8 cellular contexts compared by ENCODE assay signal in the genomic region with DNA sequence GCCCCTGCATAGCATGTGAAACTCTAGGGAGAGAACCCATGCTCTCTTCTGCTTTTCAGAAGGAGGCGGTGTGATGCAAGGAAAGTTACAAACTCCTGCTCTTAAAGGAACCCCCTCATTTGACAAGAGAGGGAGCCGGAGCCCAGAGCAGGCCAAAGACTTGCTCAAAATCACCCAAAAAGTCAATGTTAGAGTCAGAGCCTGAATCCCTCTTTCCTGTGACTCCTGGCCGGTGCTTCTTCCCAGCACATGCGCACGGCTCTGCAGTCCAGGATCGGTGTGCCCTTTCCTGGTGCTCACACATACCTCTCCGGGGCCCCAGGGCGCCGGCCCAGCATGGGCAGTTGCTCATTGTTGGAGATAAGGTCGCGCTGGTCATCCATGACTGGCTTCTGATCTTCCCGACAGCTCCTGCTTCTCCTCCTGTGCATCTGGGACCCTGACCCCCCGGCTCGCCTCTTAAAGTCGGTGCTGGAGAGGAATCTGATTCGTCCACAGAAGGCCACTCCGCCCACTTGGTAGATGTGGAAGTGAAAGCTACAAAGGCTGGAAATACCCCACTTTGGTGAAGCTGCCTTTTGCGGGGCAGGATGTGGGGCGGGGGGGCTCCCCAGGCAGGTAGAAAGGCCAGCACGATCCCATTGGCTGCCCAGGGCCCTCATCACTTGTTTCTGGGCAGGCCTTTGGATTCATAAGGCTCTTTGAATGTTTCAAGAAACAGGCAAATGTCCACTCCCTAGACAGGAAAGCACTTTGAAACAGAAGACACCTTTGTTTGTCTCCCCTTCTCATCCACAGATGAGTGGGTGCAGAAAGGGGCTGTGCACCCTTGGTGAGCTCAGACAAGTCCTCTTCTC. TPM values are rescaled to one million over a fixed set of nuclear protein-coding genes. Genes with fewer than 3 reads are reported as not detected.
DNase-seq lines count a peak whose midpoint lies in the region; ATAC-seq and TF ChIP-seq lines count a peak whose summit lies in the region.

A gene (minus strand): TSS at position 592 of the 857 bp plus-strand sequence. CDS start 161 bp downstream, at position 431.

- H3K4me1 ChIP-seq in Caco-2, result peaks cover 6% of the 10 kb centered on the region
- peaks cover 0 to 18% (median 6%) of the 10 kb centered on the region in 4 donors for H3K4me1 ChIP-seq in right lobe of liver

- H3K4me3 ChIP-seq in Caco-2 (ENCODE audit: low read depth, low read length) (peak within 1 kb of the TSS; percentile 9), right lobe of liver (peak within 1 kb of the TSS; percentile 39 to 52 (median 49))

- H3K27me3 Mint-ChIP-seq in Caco-2 (ENCODE audit: insufficient read depth, unreplicated experiment), result no peaks in the 10 kb centered on the region

- H3K36me3 ChIP-seq in Caco-2 (ENCODE audit: control insufficient read depth, insufficient read depth, low read length), result no peaks in the 10 kb centered on the region
- no peaks in the 10 kb centered on the region for H3K36me3 ChIP-seq in right lobe of liver

- no peaks in the 10 kb centered on the region for H3K9me3 Mint-ChIP-seq in Caco-2 (ENCODE audit: unreplicated experiment)

- H3K27me3 ChIP-seq in Caco-2 (replicated peaks; ENCODE audit: control insufficient read depth, insufficient read depth, low read length), result no peaks in the 10 kb centered on the region
- no peaks in the 10 kb centered on the region for H3K27me3 ChIP-seq in right lobe of liver

- intact Hi-C loops in Caco-2 (cut with micrococcal nuclease; ENCODE audit: unreplicated experiment) (loop anchor here (2.0 kb wide), 1 partner anchor 16 kb away; no protein-coding TSS in a partner anchor), right lobe of liver (cut with DNase I) (no loop called here)

- H3K4me3 Mint-ChIP-seq in Caco-2 (ENCODE audit: unreplicated experiment), result peak within 1 kb of the TSS; percentile 72

- DNase-seq in Caco-2 (peak; percentile 73 to 86), KBM-7 (peak; percentile 96), right lobe of liver (peak; percentile 78 to 82 (median 82)), H4 (ENCODE audit: low spot score) (no peak)
- peak; percentile 89 to 90 for DNase-seq in activated CD4-positive, alpha-beta T cell treated with anti-CD3 and anti-CD28 coated beads for 4 hours
- DNase-seq in stimulated activated CD4-positive, alpha-beta T cell treated with anti-CD3 and anti-CD28 coated beads, TNF-alpha, amount 100 ng/mL, for 4 hours (ENCODE audit: low read depth in 3 of 3), result peak; percentile 69 to 87 (median 81)

- peaks cover 7% of the 10 kb centered on the region for H3K4me1 Mint-ChIP-seq in Caco-2 (ENCODE audit: low read depth, unreplicated experiment)

- H3K9me3 ChIP-seq in Caco-2, result no peaks in the 10 kb centered on the region
- H3K9me3 ChIP-seq in right lobe of liver, result no peaks in the 10 kb centered on the region

- CTCF ChIA-PET in Caco-2 (lab: Charles Lee), result no interaction called here

- TF ChIP-seq POLR2A in right lobe of liver (IDR thresholded peaks at IDR 0.05), result peak; percentile 81

- TSS peak; percentile 80 for BruUV-seq in Caco-2 (replicated peaks; lab: Mats Ljungman, UMichigan)

- peaks cover 6% of the 10 kb centered on the region for H3K36me3 Mint-ChIP-seq in Caco-2 (ENCODE audit: insufficient read depth, unreplicated experiment)

- TF ChIP-seq CTCF in Caco-2 (IDR thresholded peaks at IDR 0.05; ENCODE audit: insufficient read depth in 1 of 2, low read depth in 1 of 2, low read length in 1 of 2, severe bottlenecking in 1 of 2, unreplicated experiment in 1 of 2) (no peak), right lobe of liver (IDR thresholded peaks at IDR 0.05) (no peak)

- peak within 1 kb of the TSS; percentile 76 for H3K27ac Mint-ChIP-seq in Caco-2 (ENCODE audit: unreplicated experiment)

- WGBS in right lobe of liver (ENCODE audit: insufficient coverage, low coverage, low lambda C conversion rate, missing lambda C conversion rate), result 15% methylated on average over 7 of the region's 20 CpGs

- peak; percentile 81 for ATAC-seq in GM21423 (IDR thresholded peaks at IDR 0.05; ENCODE audit: unreplicated experiment)
- ATAC-seq in right lobe of liver, result peak; percentile 71 to 75 (median 73)

- in situ Hi-C loops in KBM-7 (cut with MboI; ENCODE audit: low pct_unique_long_range_greater_than_20kb, low sequenced_read_pairs), result no loop called here

- POLR2A ChIA-PET in Caco-2 (lab: Charles Lee), result interaction anchor here (0.6 to 1.0 kb wide), 4 partner anchors 16 to 426 kb away, joined by 3 to 5 read pairs (median 4); a partner anchor contains a TSS

- peak within 1 kb of the TSS; percentile 78 for H3K27ac ChIP-seq in cingulate gyrus (ENCODE audit: low read depth, low read length)
- peak within 1 kb of the TSS; percentile 65 to 76 (median 74) for H3K27ac ChIP-seq in right lobe of liver

RNA-seq across cellular contexts. Expression of the gene that starts here (rescaled TPM):
- total RNA-seq in Caco-2 (2022) (49.6 and 59.3 TPM in 2 replicates), right lobe of liver (100 to 1,000 TPM in 5 of 6 experiments, 10 to 100 TPM in 1; 68.4 to 549 (median 211) TPM)
- 1.6 and 11.7 TPM in 2 replicates for total RNA-seq in H4 (2014; rRNA removed; shearing (Covaris generic))
